ENCODE assay signal across 19 cellular contexts in the genomic region with DNA sequence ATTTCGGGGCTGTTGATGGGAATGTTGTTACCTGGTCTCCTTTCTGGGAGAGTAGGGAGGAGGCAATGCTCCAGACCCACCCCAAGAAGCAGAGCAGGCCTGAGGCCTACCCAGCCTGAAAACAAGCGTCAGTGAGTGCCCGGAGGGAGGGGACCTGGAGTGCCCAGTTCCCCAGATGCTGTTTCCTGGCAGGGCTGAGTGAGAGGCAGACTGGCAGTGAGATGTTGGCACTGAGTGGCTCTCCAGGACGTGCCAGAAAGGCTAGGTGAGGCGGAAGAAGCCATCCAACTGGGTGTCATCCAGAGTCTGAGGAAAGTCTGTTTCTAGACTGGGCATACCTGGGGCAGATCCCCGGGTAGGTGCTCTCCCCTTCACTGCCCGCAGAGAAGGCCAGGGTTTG. TPM values are rescaled to one million over a fixed set of nuclear protein-coding genes. Genes with fewer than 3 reads are reported as not detected.
A peak's percentile ranks its signal among the peaks of the same experiment; 100 is the strongest.
DNase-seq lines count a peak whose midpoint lies in the region; ATAC-seq and TF ChIP-seq lines count a peak whose summit lies in the region.
"Had no signal": no experiment of that assay in that cellular context is flagged by ENCODE, and none has a peak within 500 bp of the region (broad histone marks: within the 10 kb centered on the region; RNA-seq: fewer than 3 reads in every experiment).

No MANE protein-coding gene starts in this region.

- ATAC-seq in left cardiac atrium (peak; percentile 26 to 49), Right ventricle myocardium superior (ENCODE audit: poor library complexity) (no peak), left lung (peak; percentile 82), HG02973 (IDR thresholded peaks at IDR 0.05; ENCODE audit: unreplicated experiment) (no peak), GM18511 (IDR thresholded peaks at IDR 0.05; ENCODE audit: unreplicated experiment) (no peak)
- ATAC-seq: CD8-positive, alpha-beta T cell; Panc1; SK-N-SH treated with all-trans-retinoic acid at 6 μM for 48 hours had no signal

- H3K4me1 ChIP-seq in left lung: no peaks in the 10 kb centered on the region

- no peaks in the 10 kb centered on the region for H3K9me3 ChIP-seq in left lung
- H3K9me3 ChIP-seq: MG63 had no signal

- DNase-seq in left cardiac atrium (no peak), Right ventricle myocardium superior (no peak), left lung (peak in 1 of 2 donors; percentile 64), T-helper 1 cell (no peak)
- DNase-seq: AML-193; C1 segment of cervical spinal cord; CD8-positive, alpha-beta T cell; DND-41; Karpas-422; MG63; NCI-H1417 treated with DMSO at 0.1 percent for 48 hours; NCI-H187; NK-92 treated with Interleukin-12 subunit alpha and Interleukin-12 subunit beta, amount 100 ng/mL, for 24 hours had no signal

- H3K27ac ChIP-seq in left lung (no peak overlapping the region), skin epidermis (peak overlapping the region in 16 of 21 experiments; percentile 8 to 86 (median 68))

- peaks cover 12 to 80% of the 10 kb centered on the region in 2 donors for H3K27me3 ChIP-seq in left lung
- H3K27me3 ChIP-seq: MG63 had no signal

- H3K4me3 ChIP-seq in left lung: no peak overlapping the region
- peak overlapping the region in 5 of 7 experiments; percentile 28 to 55 (median 41) for H3K4me3 ChIP-seq in skin epidermis
- H3K4me3 ChIP-seq: MG63 had no signal

- intact Hi-C loops in left cardiac atrium (cut with DNase I): no loop called here
- intact Hi-C loops in Right ventricle myocardium superior (cut with DNase I): no loop called here
- intact Hi-C loops in left lung (cut with DNase I): no loop called here

- no peaks in the 10 kb centered on the region for H3K36me3 ChIP-seq in left lung
- H3K36me3 ChIP-seq: MG63 had no signal

- TF ChIP-seq CTCF in left lung (IDR thresholded peaks at IDR 0.05): no peak

RNA-seq across cellular contexts. Expression of a gene that starts 1.3 kb away (rescaled TPM):
- total RNA-seq in left cardiac atrium: not detected
- total RNA-seq in Right ventricle myocardium superior: not detected
- total RNA-seq in left lung: 1 to 10 TPM; 3.1 to 3.3 TPM
- total RNA-seq: CD8-positive, alpha-beta T cell; NCI-H460 had no signal

RNA-seq across cellular contexts. Expression of a gene that starts 30.4 kb away (rescaled TPM):
- total RNA-seq in left cardiac atrium (10 to 100 TPM; 32.9 to 59.6 TPM), Right ventricle myocardium superior (30.0 TPM), left lung (10 to 100 TPM; 29.1 to 31.9 TPM)

Comparison
In these comparisons a context has a peak if more than half of its experiments do, and no peak if none do; other contexts are left out.
1. ATAC-seq: peak in left cardiac atrium (2 of 2) and left lung (single experiment); none in Right ventricle myocardium superior (single experiment), HG02973 (single experiment) and GM18511 (single experiment).
2. H3K27ac ChIP-seq: peak in skin epidermis (16 of 21); none in left lung (0 of 2).
3. H3K4me3 ChIP-seq: peak in skin epidermis (5 of 7); none in left lung (0 of 2).